Comparison of ENCODE assay signal across 8 cellular contexts in the genomic region with DNA sequence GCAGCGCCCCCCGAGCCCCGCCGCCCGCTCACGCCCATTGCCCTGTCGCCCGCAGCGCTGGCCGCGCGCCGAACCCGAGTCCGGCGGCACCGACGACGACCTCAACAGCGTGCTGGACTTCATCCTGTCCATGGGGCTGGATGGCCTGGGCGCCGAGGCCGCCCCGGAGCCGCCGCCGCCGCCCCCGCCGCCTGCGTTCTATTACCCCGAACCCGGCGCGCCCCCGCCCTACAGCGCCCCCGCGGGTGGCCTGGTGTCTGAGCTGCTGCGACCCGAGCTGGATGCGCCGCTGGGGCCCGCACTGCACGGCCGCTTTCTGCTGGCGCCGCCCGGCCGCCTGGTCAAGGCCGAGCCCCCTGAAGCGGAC. TPM values are rescaled to one million over a fixed set of nuclear protein-coding genes. Genes with fewer than 3 reads are reported as not detected.
A peak's percentile ranks its signal among the peaks of the same experiment; 100 is the strongest.
DNase-seq lines count a peak whose midpoint lies in the region; ATAC-seq and TF ChIP-seq lines count a peak whose summit lies in the region.

No MANE protein-coding gene starts in this region.

- H3K9me3 ChIP-seq in DND-41 (ENCODE audit: insufficient read depth, low read length, severe bottlenecking) (no peaks in the 10 kb centered on the region), HEK293 (ENCODE audit: control insufficient read depth, insufficient read depth, low read depth, low read length) (no peaks in the 10 kb centered on the region), ectodermal cell (ENCODE audit: control insufficient read depth, low read length) (no peaks in the 10 kb centered on the region), mucosa of stomach (ENCODE audit: control insufficient read depth, low read length) (no peaks in the 10 kb centered on the region), vagina (no peaks in the 10 kb centered on the region)

- CTCF ChIA-PET in HEK293 (lab: Yijun Ruan, JAX): interaction anchor here (0.7 to 1.0 kb wide), 3 partner anchors 12 to 79 kb away, joined by 3 to 4 read pairs (median 3); no protein-coding TSS in a partner anchor

- TF ChIP-seq CTCF in DND-41 (IDR thresholded peaks at IDR 0.05; ENCODE audit: borderline replicate concordance, extremely low read depth, low read length, poor library complexity, severe bottlenecking) (no peak), HEK293 (tag by site-specific recombination; IDR thresholded peaks at IDR 0.05) (0 out of 2 replicates have a peak, but pooled peaks have one; percentile 19), vagina (IDR thresholded peaks at IDR 0.05) (no peak)

- no peak for TF ChIP-seq POLR2A in vagina (IDR thresholded peaks at IDR 0.05)

- H2AFZ ChIP-seq in DND-41 (ENCODE audit: low read depth, low read length): no peak overlapping the region

- H3K4me3 ChIP-seq in DND-41 (ENCODE audit: low read depth in 1 of 2, low read length in 2 of 2) (no peak overlapping the region), HEK293 (ENCODE audit: low read depth, low read length) (peak overlapping the region; percentile 59), ectodermal cell (ENCODE audit: insufficient read depth, low read depth, low read length) (peak overlapping the region; percentile 22), mucosa of stomach (ENCODE audit: low read length) (no peak overlapping the region), vagina (peak overlapping the region; percentile 68 to 85)

- peak overlapping the region; percentile 60; the same call in 1 of the 2 replicates for H3K4me2 ChIP-seq in DND-41 (ENCODE audit: insufficient read depth, low read length)

- WGBS in ectodermal cell, 2 experiments: 2% methylated on average over 52 of the region's 52 CpGs

- no peak overlapping the region for H3K27ac ChIP-seq in DND-41 (ENCODE audit: low read length)
- H3K27ac ChIP-seq in HEK293 (ENCODE audit: extremely low read depth, low read depth, low read length): peak overlapping the region; percentile 37; the same call in 1 of the 2 replicates
- no peak overlapping the region for H3K27ac ChIP-seq in ectodermal cell (ENCODE audit: insufficient read depth, low read depth, low read length, poor library complexity, severe bottlenecking)
- peak overlapping the region; percentile 97 for H3K27ac ChIP-seq in vagina

- intact Hi-C loops in vagina (cut with DNase I): loop anchor here (5.0 to 10.0 kb wide), 2 partner anchors 57 to 70 kb away; no protein-coding TSS in a partner anchor

- POLR2A ChIA-PET in HEK293 (lab: Yijun Ruan, JAX): interaction anchor here (1.0 kb wide), 1 partner anchor 9 kb away, joined by 3 read pairs; no protein-coding TSS in a partner anchor

- no peaks in the 10 kb centered on the region for H3K79me2 ChIP-seq in DND-41 (ENCODE audit: insufficient read depth, low read length)

- H3K27me3 ChIP-seq in DND-41 (ENCODE audit: insufficient read depth, low read length, poor library complexity) (peaks cover 18% of the 10 kb centered on the region), ectodermal cell (ENCODE audit: control insufficient read depth, insufficient read depth, low read length, poor library complexity, severe bottlenecking) (peaks cover 95% of the 10 kb centered on the region), mucosa of stomach (ENCODE audit: control insufficient read depth, insufficient read depth, low read length) (no peaks in the 10 kb centered on the region), vagina (no peaks in the 10 kb centered on the region)

- H3K4me1 ChIP-seq in DND-41 (ENCODE audit: insufficient read depth, low read length) (peaks cover 19% of the 10 kb centered on the region), HEK293 (ENCODE audit: control insufficient read depth, insufficient read depth, low read length) (no peaks in the 10 kb centered on the region), ectodermal cell (ENCODE audit: control insufficient read depth, insufficient read depth, low read length) (peaks cover 9% of the 10 kb centered on the region), mucosa of stomach (ENCODE audit: control insufficient read depth, insufficient read depth, low read length) (peaks cover 34% of the 10 kb centered on the region), vagina (peaks cover 42% of the 10 kb centered on the region)

- H3K9ac ChIP-seq in DND-41 (ENCODE audit: low read depth, low read length) (no peak overlapping the region), mucosa of stomach (ENCODE audit: low read length) (peak overlapping the region; percentile 85)

- DNase-seq in DND-41 (no peak), T-helper 9 cell (peak; percentile 41), vagina (ENCODE audit: extremely low spot score in 2 of 2) (no peak), NCI-H446 treated with DMSO at 0.1 percent for 48 hours (lab: John Stamatoyannopoulos, UW) (no peak), A172 (ENCODE audit: low spot score) (no peak)

- H3K36me3 ChIP-seq in DND-41 (ENCODE audit: insufficient read depth, low read length) (no peaks in the 10 kb centered on the region), HEK293 (ENCODE audit: control insufficient read depth in 2 of 2, insufficient read depth in 1 of 2, low read length in 2 of 2) (peaks cover 0 to 12% of the 10 kb centered on the region in 2 experiments; a peak in 1 of 3 replicates), ectodermal cell (ENCODE audit: control insufficient read depth, insufficient read depth, low read length) (no peaks in the 10 kb centered on the region), mucosa of stomach (ENCODE audit: control insufficient read depth, insufficient read depth, low read length) (peaks cover 30% of the 10 kb centered on the region), vagina (peaks cover 0 to 19% of the 10 kb centered on the region in 2 donors)

- peaks cover 5% of the 10 kb centered on the region; the same call in 1 of the 2 replicates for H4K20me1 ChIP-seq in DND-41 (ENCODE audit: insufficient read depth, low read length)

- ATAC-seq in DND-41 (ENCODE audit: insufficient read depth, low read depth): no peak

TF ChIP-seq in HEK293, 187 proteins besides CTCF, POLR2A, EP300 and RAD21:
- TF ChIP-seq ZBTB8A (tag by site-specific recombination; IDR thresholded peaks at IDR 0.05) (peak; percentile 89; the same call in 1 of the 2 replicates), ZNF558 (tag by site-specific recombination; IDR thresholded peaks at IDR 0.05) (no peak), KLF8 (tag by site-specific recombination; IDR thresholded peaks at IDR 0.05) (0 out of 2 replicates have a peak, but pooled peaks have one; percentile 7), ZFHX2 (tag by site-specific recombination; conservative IDR thresholded peaks at IDR 0.05) (peak; percentile 72)
- TF ChIP-seq, protein P1, sequence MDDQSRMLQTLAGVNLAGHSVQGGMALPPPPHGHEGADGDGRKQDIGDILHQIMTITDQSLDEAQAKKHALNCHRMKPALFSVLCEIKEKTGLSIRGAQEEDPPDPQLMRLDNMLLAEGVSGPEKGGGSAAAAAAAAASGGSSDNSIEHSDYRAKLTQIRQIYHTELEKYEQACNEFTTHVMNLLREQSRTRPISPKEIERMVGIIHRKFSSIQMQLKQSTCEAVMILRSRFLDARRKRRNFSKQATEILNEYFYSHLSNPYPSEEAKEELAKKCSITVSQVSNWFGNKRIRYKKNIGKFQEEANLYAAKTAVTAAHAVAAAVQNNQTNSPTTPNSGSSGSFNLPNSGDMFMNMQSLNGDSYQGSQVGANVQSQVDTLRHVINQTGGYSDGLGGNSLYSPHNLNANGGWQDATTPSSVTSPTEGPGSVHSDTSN (CRISPR knock-in tag; IDR thresholded peaks at IDR 0.05): 0 out of 2 replicates have a peak, but pooled peaks have one; percentile 12
- TF ChIP-seq, protein P2, sequence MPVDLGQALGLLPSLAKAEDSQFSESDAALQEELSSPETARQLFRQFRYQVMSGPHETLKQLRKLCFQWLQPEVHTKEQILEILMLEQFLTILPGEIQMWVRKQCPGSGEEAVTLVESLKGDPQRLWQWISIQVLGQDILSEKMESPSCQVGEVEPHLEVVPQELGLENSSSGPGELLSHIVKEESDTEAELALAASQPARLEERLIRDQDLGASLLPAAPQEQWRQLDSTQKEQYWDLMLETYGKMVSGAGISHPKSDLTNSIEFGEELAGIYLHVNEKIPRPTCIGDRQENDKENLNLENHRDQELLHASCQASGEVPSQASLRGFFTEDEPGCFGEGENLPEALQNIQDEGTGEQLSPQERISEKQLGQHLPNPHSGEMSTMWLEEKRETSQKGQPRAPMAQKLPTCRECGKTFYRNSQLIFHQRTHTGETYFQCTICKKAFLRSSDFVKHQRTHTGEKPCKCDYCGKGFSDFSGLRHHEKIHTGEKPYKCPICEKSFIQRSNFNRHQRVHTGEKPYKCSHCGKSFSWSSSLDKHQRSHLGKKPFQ (tag by site-specific recombination; IDR thresholded peaks at IDR 0.05): no peak

RNA-seq across cellular contexts. Expression of gene KLF2, which starts 0.5 kb away (rescaled TPM):
- 0.28 TPM for polyA plus RNA-seq in ectodermal cell (2013, experiment 1 of 4)
- 0.25 TPM for polyA plus RNA-seq in ectodermal cell (2013, experiment 2 of 4)
- polyA plus RNA-seq in ectodermal cell (2013, experiment 3 of 4): 0.21 TPM
- 0.16 TPM for polyA plus RNA-seq in ectodermal cell (2013, experiment 4 of 4)
- 252 TPM for total RNA-seq in vagina
- total RNA-seq in A172 (2014; rRNA removed; shearing (Covaris generic)): 3.4 and 10.2 TPM in 2 replicates

Comparison
In these comparisons a context has a peak if more than half of its experiments do, and no peak if none do; other contexts are left out.
1. H3K27ac ChIP-seq: peak in HEK293 (single experiment) and vagina (single experiment); none in DND-41 (single experiment) and ectodermal cell (single experiment).
2. H3K4me3 ChIP-seq: peak in HEK293 (single experiment), ectodermal cell (single experiment) and vagina (2 of 2); none in DND-41 (0 of 2) and mucosa of stomach (single experiment).
3. RNA of gene KLF2, which starts 0.5 kb away (total RNA-seq): 252 TPM in vagina (single experiment); 3.4 to 10.2 TPM in A172; every median in the first group is over 10 times any median in the second.